ENCODE assay signal across 27 cellular contexts in the genomic region with DNA sequence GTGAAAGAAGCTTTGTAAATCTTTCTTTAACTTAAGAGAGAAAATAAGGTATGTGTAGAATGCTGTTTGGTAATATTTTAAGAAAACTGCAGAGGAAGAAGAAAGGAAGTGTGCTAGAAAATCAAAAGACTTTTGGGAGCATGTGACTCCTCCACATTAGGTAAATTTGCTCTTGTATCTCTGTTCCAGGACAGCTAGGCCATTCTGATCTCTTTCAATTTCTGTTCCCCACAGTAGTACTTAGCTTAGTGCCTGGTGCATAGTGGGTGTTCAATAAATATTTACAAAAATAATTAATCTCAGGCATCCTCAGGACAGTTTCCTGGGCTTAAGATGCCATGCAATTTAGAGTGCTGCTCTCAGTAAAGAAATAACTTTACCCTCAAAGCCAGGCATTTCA.
A peak's percentile ranks its signal among the peaks of the same experiment; 100 is the strongest.
DNase-seq lines count a peak whose midpoint lies in the region; ATAC-seq and TF ChIP-seq lines count a peak whose summit lies in the region.
"Had no signal": no experiment of that assay in that cellular context is flagged by ENCODE, and none has a peak within 500 bp of the region (broad histone marks: within the 10 kb centered on the region; RNA-seq: fewer than 3 reads in every experiment).

No MANE protein-coding gene starts in this region.

- no peak for DNase-seq in GM23338 (ENCODE audit: low spot score)
- no peak for DNase-seq in activated CD8-positive, alpha-beta memory T cell treated with anti-CD3 and anti-CD28 coated beads for 24 hours
- DNase-seq in activated naive CD4-positive, alpha-beta T cell treated with Interleukin-2 at 50 U/mL for 16 hours = no peak
- no peak for DNase-seq in cardiac septum (ENCODE audit: low spot score)
- DNase-seq: ACHN; activated CD4-positive, alpha-beta T cell treated with anti-CD3 and anti-CD28 coated beads, Interleukin-2, amount 50 U/mL, for 1 hour; DMS79; HCEC 1CT; heart right ventricle; NCI-H1048; NCI-H187; NCI-H2171 treated with DMSO at 0.1 percent for 48 hours; NCI-H524; occipital lobe; PC-9; Right ventricle myocardium superior; stimulated activated CD4-positive, alpha-beta T cell treated with anti-CD3 and anti-CD28 coated beads, Interleukin-4, amount 100 ng/mL, for 1 hour; stimulated activated naive B cell treated with anti-CD40 and anti-IgM and Interleukin-4, amounts not matched to agents 10 μg/mL and 1 μg/mL and 100 μg/mL, for 72 hours; T-helper 9 cell had no signal

- no peaks in the 10 kb centered on the region for H3K27me3 ChIP-seq in GM23338 (ENCODE audit: insufficient read depth)
- no peaks in the 10 kb centered on the region for H3K27me3 ChIP-seq in layer of hippocampus (ENCODE audit: control insufficient read depth, insufficient read depth, low read length)
- H3K27me3 ChIP-seq: heart right ventricle, suprapubic skin had no signal

- ATAC-seq in GM18873 (IDR thresholded peaks at IDR 0.05; ENCODE audit: low FRiP score, unreplicated experiment) (peak; percentile 38), GM23338 (no peak), HG03108 (IDR thresholded peaks at IDR 0.05; ENCODE audit: unreplicated experiment) (peak; percentile 26)
- ATAC-seq: activated naive CD4-positive, alpha-beta T cell treated with anti-CD3 and anti-CD28 coated beads, Interleukin-2, amount 50 U/mL, for 72 hours; heart right ventricle; HepG2; stimulated activated naive B cell treated with anti-CD40 and anti-IgM and Interleukin-4, amounts not matched to agents 10 μg/mL and 1 μg/mL and 100 μg/mL, for 72 hours; WTC11 had no signal

- peaks cover 6% of the 10 kb centered on the region; the same call in 1 of the 2 replicates for H3K4me1 ChIP-seq in GM23338 (ENCODE audit: insufficient read depth)

- peak overlapping the region; percentile 45; the same call in 1 of the 2 replicates for H3K27ac Mint-ChIP-seq in GM23338
- H3K27ac Mint-ChIP-seq: activated naive CD4-positive, alpha-beta T cell treated with anti-CD3 and anti-CD28 coated beads, Interleukin-2, amount 50 U/mL, for 72 hours; stimulated activated naive B cell treated with anti-CD40 and anti-IgM and Interleukin-4, amounts not matched to agents 10 μg/mL and 1 μg/mL and 100 μg/mL, for 72 hours; WTC11 had no signal

- H3K27ac ChIP-seq in GM23338 (ENCODE audit: low read depth) = no peak overlapping the region
- peak overlapping the region; percentile 1 for H3K27ac ChIP-seq in layer of hippocampus (ENCODE audit: low read depth, low read length)
- H3K27ac ChIP-seq: heart right ventricle, PC-9, suprapubic skin had no signal

- H4K20me1 ChIP-seq in GM23338 (replicated peaks; ENCODE audit: insufficient read depth) = no peaks in the 10 kb centered on the region

- peaks cover 18% of the 10 kb centered on the region for H3K4me1 Mint-ChIP-seq in GM23338

- no peak overlapping the region for H3K4me3 Mint-ChIP-seq in GM23338
- H3K4me3 Mint-ChIP-seq: stimulated activated naive B cell treated with anti-CD40 and anti-IgM and Interleukin-4, amounts not matched to agents 10 μg/mL and 1 μg/mL and 100 μg/mL, for 72 hours; WTC11 had no signal

- H2AFZ ChIP-seq in GM23338 = no peak overlapping the region
- H2AFZ ChIP-seq: PC-9 had no signal

- H3K36me3 Mint-ChIP-seq in GM23338 (ENCODE audit: low read depth) = peaks cover 7% of the 10 kb centered on the region; the same call in 2 of the 3 replicates

- H3K9me3 Mint-ChIP-seq in GM23338 = peaks cover 2% of the 10 kb centered on the region; the same call in 1 of the 3 replicates
- H3K9me3 Mint-ChIP-seq: activated naive CD4-positive, alpha-beta T cell treated with anti-CD3 and anti-CD28 coated beads, Interleukin-2, amount 50 U/mL, for 72 hours had no signal

- no peak overlapping the region for H3K4me3 ChIP-seq in GM23338
- H3K4me3 ChIP-seq: heart right ventricle, PC-9, smooth muscle cell, suprapubic skin had no signal

- no peaks in the 10 kb centered on the region for H3F3A ChIP-seq in GM23338 (replicated peaks; ENCODE audit: low read depth)

- H3K27me3 Mint-ChIP-seq in GM23338 (ENCODE audit: insufficient read depth, low read depth, poor library complexity) = no peaks in the 10 kb centered on the region
- H3K27me3 Mint-ChIP-seq: stimulated activated naive B cell treated with anti-CD40 and anti-IgM and Interleukin-4, amounts not matched to agents 10 μg/mL and 1 μg/mL and 100 μg/mL, for 72 hours had no signal

- H3K9me2 ChIP-seq in GM23338 (ENCODE audit: insufficient read depth) = no peaks in the 10 kb centered on the region

- H3K79me2 ChIP-seq in GM23338 (replicated peaks; ENCODE audit: insufficient read depth) = no peaks in the 10 kb centered on the region

- intact Hi-C loops in cardiac septum (cut with DNase I) = no loop called here

- TF ChIP-seq CTCF in GM23338 (conservative IDR thresholded peaks at IDR 0.05; ENCODE audit: low read depth in 2 of 2) = no peak

- no peaks in the 10 kb centered on the region for H3K36me3 ChIP-seq in GM23338 (ENCODE audit: insufficient read depth)
- H3K36me3 ChIP-seq: suprapubic skin had no signal

- no peak overlapping the region for H3K4me2 ChIP-seq in GM23338
- H3K4me2 ChIP-seq: PC-9, smooth muscle cell had no signal

TF ChIP-seq in GM23338, 12 proteins besides CTCF, POLR2A, EP300 and RAD21 (continues in another document):
- TF ChIP-seq EZH2phosphoT487 (IDR thresholded peaks at IDR 0.05; ENCODE audit: unreplicated experiment) (no peak), ZNF114 (CRISPR knock-in tag; IDR thresholded peaks at IDR 0.05) (no peak), NANOG (IDR thresholded peaks at IDR 0.05; ENCODE audit: borderline replicate concordance) (no peak), POLR2AphosphoS5 (IDR thresholded peaks at IDR 0.05; ENCODE audit: low read depth) (no peak), CREB1 (CRISPR knock-in tag; IDR thresholded peaks at IDR 0.05; ENCODE audit: low read depth) (no peak)
- TF ChIP-seq, protein P1, sequence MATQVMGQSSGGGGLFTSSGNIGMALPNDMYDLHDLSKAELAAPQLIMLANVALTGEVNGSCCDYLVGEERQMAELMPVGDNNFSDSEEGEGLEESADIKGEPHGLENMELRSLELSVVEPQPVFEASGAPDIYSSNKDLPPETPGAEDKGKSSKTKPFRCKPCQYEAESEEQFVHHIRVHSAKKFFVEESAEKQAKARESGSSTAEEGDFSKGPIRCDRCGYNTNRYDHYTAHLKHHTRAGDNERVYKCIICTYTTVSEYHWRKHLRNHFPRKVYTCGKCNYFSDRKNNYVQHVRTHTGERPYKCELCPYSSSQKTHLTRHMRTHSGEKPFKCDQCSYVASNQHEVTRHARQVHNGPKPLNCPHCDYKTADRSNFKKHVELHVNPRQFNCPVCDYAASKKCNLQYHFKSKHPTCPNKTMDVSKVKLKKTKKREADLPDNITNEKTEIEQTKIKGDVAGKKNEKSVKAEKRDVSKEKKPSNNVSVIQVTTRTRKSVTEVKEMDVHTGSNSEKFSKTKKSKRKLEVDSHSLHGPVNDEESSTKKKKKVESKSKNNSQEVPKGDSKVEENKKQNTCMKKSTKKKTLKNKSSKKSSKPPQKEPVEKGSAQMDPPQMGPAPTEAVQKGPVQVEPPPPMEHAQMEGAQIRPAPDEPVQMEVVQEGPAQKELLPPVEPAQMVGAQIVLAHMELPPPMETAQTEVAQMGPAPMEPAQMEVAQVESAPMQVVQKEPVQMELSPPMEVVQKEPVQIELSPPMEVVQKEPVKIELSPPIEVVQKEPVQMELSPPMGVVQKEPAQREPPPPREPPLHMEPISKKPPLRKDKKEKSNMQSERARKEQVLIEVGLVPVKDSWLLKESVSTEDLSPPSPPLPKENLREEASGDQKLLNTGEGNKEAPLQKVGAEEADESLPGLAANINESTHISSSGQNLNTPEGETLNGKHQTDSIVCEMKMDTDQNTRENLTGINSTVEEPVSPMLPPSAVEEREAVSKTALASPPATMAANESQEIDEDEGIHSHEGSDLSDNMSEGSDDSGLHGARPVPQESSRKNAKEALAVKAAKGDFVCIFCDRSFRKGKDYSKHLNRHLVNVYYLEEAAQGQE (IDR thresholded peaks at IDR 0.05; ENCODE audit: unreplicated experiment) = no peak
